20 cellular contexts compared by ENCODE assay signal in the genomic region with DNA sequence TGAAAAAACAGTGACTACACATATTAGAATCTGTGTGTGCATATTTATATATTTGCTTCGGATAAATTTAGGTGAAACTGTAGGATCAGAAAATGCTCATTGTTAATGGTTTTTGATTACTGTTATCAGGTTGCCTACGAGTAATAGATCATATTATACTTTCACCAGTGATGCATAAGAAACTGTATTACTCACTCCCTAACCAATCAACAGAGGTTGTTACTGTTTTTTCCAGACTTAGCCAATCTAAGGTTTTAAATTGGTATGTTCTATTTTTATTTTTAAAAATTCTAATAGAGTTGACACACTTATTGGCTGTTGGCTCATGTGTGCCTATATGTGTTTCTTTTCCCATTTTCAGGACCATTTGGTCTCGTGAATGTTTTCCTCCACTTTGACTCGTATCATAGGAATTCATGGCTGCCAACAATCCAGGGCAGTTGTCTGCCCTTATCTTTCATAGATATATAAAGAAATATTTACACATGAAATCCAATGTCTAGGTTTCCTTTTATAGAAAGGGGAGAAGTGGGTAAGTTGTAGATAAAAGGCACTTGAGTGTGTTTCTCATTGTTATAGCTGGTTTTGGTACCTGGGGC. TPM values are rescaled to one million over a fixed set of nuclear protein-coding genes. Genes with fewer than 3 reads are reported as not detected.
DNase-seq lines count a peak whose midpoint lies in the region; FAIRE-seq and TF ChIP-seq lines count a peak whose summit lies in the region.
"Had no signal": no experiment of that assay in that cellular context is flagged by ENCODE, and none has a peak within 500 bp of the region (broad histone marks: within the 10 kb centered on the region; RNA-seq: fewer than 3 reads in every experiment).

No MANE protein-coding gene starts in this region.

- in situ Hi-C loops in GM23248 (cut with MboI) = no loop called here

- DNase-seq in GM23248 (peak; percentile 44), RCC 7860 (ENCODE audit: low spot score) (no peak), epithelial cell of esophagus (ENCODE audit: low read depth) (peak; percentile 55), osteoblast (ENCODE audit: insufficient read length, low spot score, missing footprints) (peak; percentile 74), middle frontal gyrus (ENCODE audit: extremely low spot score, low spot score) (no peak), mucosa of gallbladder (ENCODE audit: low spot score) (no peak), NCI-H748 treated with DMSO at 0.1 percent for 48 hours (lab: John Stamatoyannopoulos, UW) (no peak)
- DNase-seq in stimulated activated naive CD4-positive, alpha-beta T cell treated with Interleukin-2 at 50 U/mL for 16 hours (lab: John Stamatoyannopoulos, UW) = no peak
- DNase-seq: activated CD4-positive, alpha-beta T cell treated with anti-CD3 and anti-CD28 coated beads, Interleukin-2, amount 50 U/mL, for 1 hour; C1 segment of cervical spinal cord; esophagus squamous epithelium; NCI-H146; NCI-H524 treated with DMSO at 0.1 percent for 48 hours; occipital lobe; OCI-M1; small intestine; stimulated activated naive CD8-positive, alpha-beta T cell treated with anti-CD3 and anti-CD28 coated beads, Interleukin-15, amount 100 ng/mL, for 72 hours had no signal

- WGBS in GM23248 (ENCODE audit: low coverage in 1 of 2, low lambda C conversion rate in 2 of 2, missing lambda C conversion rate in 2 of 2), 2 experiments = 89 to 90% methylated on average over 4 of the region's 4 CpGs

- H3K79me2 ChIP-seq in GM23248 (ENCODE audit: insufficient read depth) = no peaks in the 10 kb centered on the region
- H3K79me2 ChIP-seq in osteoblast (ENCODE audit: insufficient read depth, low read length) = no peaks in the 10 kb centered on the region

- H3K4me1 ChIP-seq in GM23248 (ENCODE audit: insufficient read depth) = peaks cover 15% of the 10 kb centered on the region; the same call in 1 of the 2 replicates
- H3K4me1 ChIP-seq in osteoblast (ENCODE audit: insufficient read depth, low read length) = peaks cover 22% of the 10 kb centered on the region
- H3K4me1 ChIP-seq: esophagus squamous epithelium had no signal

- TF ChIP-seq CTCF in epithelial cell of esophagus (IDR thresholded peaks at IDR 0.05; ENCODE audit: insufficient read depth, low read depth, low read length, missing control alignments) (no peak), osteoblast (IDR thresholded peaks at IDR 0.05; ENCODE audit: extremely low read depth, low read depth, low read length) (no peak)

- H3K9ac ChIP-seq in GM23248 = no peak overlapping the region

- H2AFZ ChIP-seq in GM23248 (no peak overlapping the region), osteoblast (ENCODE audit: low read length) (no peak overlapping the region)

- peak; percentile 26 for FAIRE-seq in RCC 7860 (lab: Jason Lieb, UNC)
- FAIRE-seq: small intestine, urothelium cell line had no signal

- H3K9me3 ChIP-seq in GM23248 (ENCODE audit: low read depth) = no peaks in the 10 kb centered on the region
- H3K9me3 ChIP-seq in osteoblast (ENCODE audit: low read depth, low read length) = no peaks in the 10 kb centered on the region
- H3K9me3 ChIP-seq: esophagus squamous epithelium had no signal

- no peaks in the 10 kb centered on the region for H3K9me2 ChIP-seq in GM23248 (ENCODE audit: insufficient read depth)

- H3K36me3 ChIP-seq in GM23248 (ENCODE audit: low read depth) (no peaks in the 10 kb centered on the region), osteoblast (ENCODE audit: insufficient read depth, low read length) (peaks cover 54% of the 10 kb centered on the region)

- H3F3A ChIP-seq in GM23248 (ENCODE audit: insufficient read depth) = 0 out of 2 replicates have a peak, but pooled peaks cover 4% of the 10 kb centered on the region

- no peaks in the 10 kb centered on the region for H3K27me3 ChIP-seq in GM23248 (replicated peaks; ENCODE audit: insufficient read depth)
- H3K27me3 ChIP-seq in osteoblast (ENCODE audit: insufficient read depth, low read length) = no peaks in the 10 kb centered on the region
- H3K27me3 ChIP-seq: esophagus squamous epithelium had no signal

- H3K27ac ChIP-seq in GM23248 (no peak overlapping the region), osteoblast (ENCODE audit: low read depth, low read length) (peak overlapping the region; percentile 24)
- H3K27ac ChIP-seq: esophagus squamous epithelium, HL-60, SK-N-MC had no signal

- H3K4me2 ChIP-seq in GM23248 (ENCODE audit: unreplicated experiment) = no peak overlapping the region
- peak overlapping the region; percentile 48 for H3K4me2 ChIP-seq in osteoblast (ENCODE audit: insufficient read depth, low read length)

- no peaks in the 10 kb centered on the region for H4K20me1 ChIP-seq in GM23248 (ENCODE audit: insufficient read depth)
- H4K20me1 ChIP-seq in osteoblast (ENCODE audit: insufficient read depth, low read length) = no peaks in the 10 kb centered on the region

- H3K4me3 ChIP-seq in GM23248 = no peak overlapping the region
- H3K4me3 ChIP-seq in epithelial cell of esophagus (ENCODE audit: low read length) = no peak overlapping the region
- no peak overlapping the region for H3K4me3 ChIP-seq in osteoblast (ENCODE audit: insufficient read depth, low read length)
- H3K4me3 ChIP-seq: esophagus squamous epithelium, SK-N-MC had no signal

RNA-seq across cellular contexts. Expression of a gene that starts 59.2 kb away (rescaled TPM):
- 55.6 and 57.5 TPM in 2 replicates for total RNA-seq in GM23248 (2014; rRNA removed; shearing (Covaris generic))
- polyA plus RNA-seq in GM23248 (2016; fragmentation: Nextera tagmentation; extraction: Ambion mirVana) = 37.9 and 38.4 TPM in 2 replicates
- total RNA-seq in osteoblast = 12.7 and 16.8 TPM in 2 replicates
- 4.1 TPM for total RNA-seq in mucosa of gallbladder

Comparison
In these comparisons a context has a peak if more than half of its experiments do, and no peak if none do; other contexts are left out.
1. DNase-seq: peak in GM23248 (single experiment), epithelial cell of esophagus (single experiment) and osteoblast (single experiment); none in RCC 7860 (single experiment), middle frontal gyrus (single experiment), mucosa of gallbladder (single experiment), stimulated activated naive CD4-positive, alpha-beta T cell treated with Interleukin-2 at 50 U/mL for 16 hours (single experiment) and NCI-H748 treated with DMSO at 0.1 percent for 48 hours (single experiment).